In the genomic region with DNA sequence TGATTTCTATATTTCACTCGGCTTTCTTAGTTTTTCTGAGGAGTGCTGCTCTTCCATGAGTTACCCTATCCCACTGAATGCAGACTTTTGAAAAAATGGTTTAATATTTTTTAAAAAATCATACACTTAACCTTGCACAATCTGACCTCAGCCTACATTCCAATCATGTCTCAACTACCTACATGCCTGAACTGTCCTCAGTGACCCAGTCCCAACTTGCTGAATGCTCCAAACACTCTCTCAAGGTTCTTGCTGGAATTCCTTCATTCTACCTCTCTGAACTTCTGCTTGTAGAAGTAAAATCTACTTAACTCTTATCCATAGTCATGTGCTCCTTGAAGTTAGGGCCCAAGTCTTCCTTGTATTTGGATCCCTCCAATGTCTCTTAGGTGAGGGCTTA, we compare ENCODE assay signal across 29 cellular contexts.
"Had no signal": no experiment of that assay in that cellular context is flagged by ENCODE, and none has a peak within 500 bp of the region (broad histone marks: within the 10 kb centered on the region; RNA-seq: fewer than 3 reads in every experiment).

No MANE protein-coding gene starts in this region.

- ATAC-seq: activated CD8-positive, alpha-beta T cell treated with anti-CD3 and anti-CD28 coated beads for 36 hours; activated naive CD8-positive, alpha-beta T cell treated with anti-CD3 and anti-CD28 coated beads, Interleukin-2, amount 50 U/mL, for 24 hours; activated T-cell treated with anti-CD3 and anti-CD28 coated beads, Interleukin-2, amount 50 U/mL, for 4 hours; activated T-helper 17 cell treated with anti-CD3 and anti-CD28 coated beads, Interleukin-2, amount 50 U/mL, for 72 hours; body of pancreas; natural killer cell; right cardiac atrium; WTC11 had no signal

- H3K4me1 Mint-ChIP-seq: activated naive CD4-positive, alpha-beta T cell treated with anti-CD3 and anti-CD28 coated beads, Interleukin-2, amount 50 U/mL, for 24 hours; activated naive CD8-positive, alpha-beta T cell treated with anti-CD3 and anti-CD28 coated beads, Interleukin-2, amount 50 U/mL, for 24 hours; activated T-helper 17 cell treated with anti-CD3 and anti-CD28 coated beads, Interleukin-2, amount 50 U/mL, for 72 hours; memory B cell; natural killer cell; neural progenitor cell; WTC11 had no signal

- H3K4me1 ChIP-seq: body of pancreas, esophagus muscularis mucosa, neural progenitor cell, spleen, tibial nerve had no signal

- H3K9me3 ChIP-seq: body of pancreas, esophagus muscularis mucosa, spleen, tibial nerve had no signal

- H3K4me3 Mint-ChIP-seq: activated CD8-positive, alpha-beta T cell treated with anti-CD3 and anti-CD28 coated beads for 36 hours; activated naive CD4-positive, alpha-beta T cell treated with anti-CD3 and anti-CD28 coated beads, Interleukin-2, amount 50 U/mL, for 24 hours; activated naive CD8-positive, alpha-beta T cell treated with anti-CD3 and anti-CD28 coated beads, Interleukin-2, amount 50 U/mL, for 24 hours; activated T-cell treated with anti-CD3 and anti-CD28 coated beads, Interleukin-2, amount 50 U/mL, for 4 hours; activated T-helper 17 cell treated with anti-CD3 and anti-CD28 coated beads, Interleukin-2, amount 50 U/mL, for 72 hours; memory B cell; natural killer cell; neural progenitor cell; T-helper 1 cell treated with Interleukin-12 subunit alpha and Interleukin-12 subunit beta and Interleukin-4 antibody, amounts not matched to agents 30 μg/mL and 1 μg/mL, for 36 hours; WTC11 had no signal

- H3K4me2 ChIP-seq: neural progenitor cell had no signal

- H3K27me3 Mint-ChIP-seq: activated CD8-positive, alpha-beta T cell treated with anti-CD3 and anti-CD28 coated beads for 36 hours; activated naive CD4-positive, alpha-beta T cell treated with anti-CD3 and anti-CD28 coated beads, Interleukin-2, amount 50 U/mL, for 24 hours; activated naive CD8-positive, alpha-beta T cell treated with anti-CD3 and anti-CD28 coated beads, Interleukin-2, amount 50 U/mL, for 24 hours; activated T-helper 17 cell treated with anti-CD3 and anti-CD28 coated beads, Interleukin-2, amount 50 U/mL, for 72 hours; memory B cell had no signal

- FAIRE-seq: endothelial cell of umbilical vein, kidney had no signal

- DNase-seq: activated CD4-positive, alpha-beta T cell treated with anti-CD3 and anti-CD28 coated beads for 1 hour; activated CD4-positive, alpha-beta T cell treated with anti-CD3 and anti-CD28 coated beads, Interleukin-2, amount 50 U/mL, for 1 hour; activated CD8-positive, alpha-beta T cell treated with anti-CD3 and anti-CD28 coated beads for 36 hours; activated gamma-delta T cell treated with Interleukin-2 at 50 U/mL for 16 hours; activated naive CD8-positive, alpha-beta T cell treated with anti-CD3 and anti-CD28 coated beads, Interleukin-2, amount 50 U/mL, for 24 hours; activated T-cell treated with anti-CD3 and anti-CD28 coated beads, Interleukin-2, amount 50 U/mL, for 4 hours; anterior cingulate cortex; body of pancreas; cerebellar nuclear complex; dorsolateral prefrontal cortex; foreskin melanocyte; kidney; natural killer cell; right cardiac atrium; spleen; stimulated activated naive CD4-positive, alpha-beta T cell treated with Interleukin-2 at 50 U/mL for 16 hours; SW 1271; T1000 had no signal

- H2AFZ ChIP-seq: neural progenitor cell had no signal

- H3K36me3 ChIP-seq: cardiac muscle cell, esophagus muscularis mucosa, neural progenitor cell, spleen, tibial nerve had no signal

- H3K4me3 ChIP-seq: body of pancreas, cardiac muscle cell, coronary artery, dorsolateral prefrontal cortex, esophagus muscularis mucosa, neural progenitor cell, spleen, tibial nerve had no signal

- H3K9ac ChIP-seq: neural progenitor cell had no signal

- H3K36me3 Mint-ChIP-seq: activated naive CD4-positive, alpha-beta T cell treated with anti-CD3 and anti-CD28 coated beads, Interleukin-2, amount 50 U/mL, for 24 hours; memory B cell; natural killer cell; neural progenitor cell; WTC11 had no signal

- H3K9me3 Mint-ChIP-seq: activated CD8-positive, alpha-beta T cell treated with anti-CD3 and anti-CD28 coated beads for 36 hours; activated naive CD4-positive, alpha-beta T cell treated with anti-CD3 and anti-CD28 coated beads, Interleukin-2, amount 50 U/mL, for 24 hours; activated naive CD8-positive, alpha-beta T cell treated with anti-CD3 and anti-CD28 coated beads, Interleukin-2, amount 50 U/mL, for 24 hours; memory B cell; neural progenitor cell; T-helper 1 cell treated with Interleukin-12 subunit alpha and Interleukin-12 subunit beta and Interleukin-4 antibody, amounts not matched to agents 30 μg/mL and 1 μg/mL, for 36 hours; WTC11 had no signal

- H3K27ac Mint-ChIP-seq: activated CD8-positive, alpha-beta T cell treated with anti-CD3 and anti-CD28 coated beads for 36 hours; activated naive CD4-positive, alpha-beta T cell treated with anti-CD3 and anti-CD28 coated beads, Interleukin-2, amount 50 U/mL, for 24 hours; activated naive CD8-positive, alpha-beta T cell treated with anti-CD3 and anti-CD28 coated beads, Interleukin-2, amount 50 U/mL, for 24 hours; activated T-helper 17 cell treated with anti-CD3 and anti-CD28 coated beads, Interleukin-2, amount 50 U/mL, for 72 hours; memory B cell; natural killer cell; neural progenitor cell; T-helper 1 cell treated with Interleukin-12 subunit alpha and Interleukin-12 subunit beta and Interleukin-4 antibody, amounts not matched to agents 30 μg/mL and 1 μg/mL, for 36 hours; WTC11 had no signal

- H3K27me3 ChIP-seq: body of pancreas, cardiac muscle cell, dorsolateral prefrontal cortex, esophagus muscularis mucosa, neural progenitor cell, spleen, tibial nerve had no signal

- H3K27ac ChIP-seq: body of pancreas, cardiac muscle cell, coronary artery, dorsolateral prefrontal cortex, esophagus muscularis mucosa, neural progenitor cell, spleen, tibial nerve had no signal
